8 cellular contexts compared by ENCODE assay signal in genomic region chr3:195658381-195659135, GRCh38.
A peak's percentile ranks its signal among the peaks of the same experiment; 100 is the strongest.
DNase-seq lines count a peak whose midpoint lies in the region; ATAC-seq and TF ChIP-seq lines count a peak whose summit lies in the region.
"Not testable (repeated sequence)": the region's sequence is repeated elsewhere in the genome, so short reads cannot be mapped to it uniquely, and the experiment has no call there.

No MANE protein-coding gene starts in this region.

- peak; percentile 48 for ATAC-seq in GM21515 (IDR thresholded peaks at IDR 0.05; ENCODE audit: unreplicated experiment)
- peak; percentile 27 for ATAC-seq in HG03045 (IDR thresholded peaks at IDR 0.05; ENCODE audit: unreplicated experiment)
- peak; percentile 62 for ATAC-seq in PC-3
- ATAC-seq in activated naive CD4-positive, alpha-beta T cell treated with anti-CD3 and anti-CD28 coated beads, Interleukin-2, amount 50 U/mL, for 72 hours: peak; percentile 32 to 59
- peak; percentile 88 for ATAC-seq in Right ventricle myocardium inferior
- ATAC-seq in natural killer cell treated with Interleukin-12 subunit alpha and Interleukin-12 subunit beta and Interleukin-15 and Interleukin-18, amount 100 ng/mL, for 72 hours: peak; percentile 77 to 79
- ATAC-seq in thoracic aorta (ENCODE audit: insufficient number of reproducible peaks, low FRiP score, low read depth): not testable (repeated sequence)

- not testable (repeated sequence) for BruUV-seq in PC-3 (replicated peaks; lab: Mats Ljungman, UMichigan)

- not testable (repeated sequence) for DNase-seq in PC-3; activated naive CD4-positive, alpha-beta T cell treated with anti-CD3 and anti-CD28 coated beads, Interleukin-2, amount 50 U/mL, for 72 hours (ENCODE audit: low spot score in 2 of 2); Right ventricle myocardium inferior (ENCODE audit: missing footprints); natural killer cell treated with Interleukin-12 subunit alpha and Interleukin-12 subunit beta and Interleukin-15 and Interleukin-18, amount 100 ng/mL, for 72 hours (ENCODE audit: low spot score); thoracic aorta (ENCODE audit: low spot score)

- H3F3A ChIP-seq in PC-3 (ENCODE audit: low read length, unreplicated experiment): not testable (repeated sequence)

- H3K4me3 Mint-ChIP-seq in natural killer cell treated with Interleukin-12 subunit alpha and Interleukin-12 subunit beta and Interleukin-15 and Interleukin-18, amount 100 ng/mL, for 72 hours: peak overlapping the region; percentile 69

- H3K9ac ChIP-seq in ES-I3 (ENCODE audit: low read depth, low read length): peak overlapping the region; percentile 54; the same call in 1 of the 2 replicates
- not testable (repeated sequence) for H3K9ac ChIP-seq in PC-3 (ENCODE audit: low read length)

- intact Hi-C loops in PC-3 (cut with micrococcal nuclease); Right ventricle myocardium inferior (cut with DNase I): not testable (repeated sequence)

- not testable (repeated sequence) for H3K27me3 ChIP-seq in PC-3 (ENCODE audit: low read length); thoracic aorta (replicated peaks; ENCODE audit: insufficient read depth)

- H3K27me3 Mint-ChIP-seq in natural killer cell treated with Interleukin-12 subunit alpha and Interleukin-12 subunit beta and Interleukin-15 and Interleukin-18, amount 100 ng/mL, for 72 hours: not testable (repeated sequence)

- H2AFZ ChIP-seq in PC-3 (ENCODE audit: low read length): not testable (repeated sequence)

- H3K9me3 Mint-ChIP-seq in activated naive CD4-positive, alpha-beta T cell treated with anti-CD3 and anti-CD28 coated beads, Interleukin-2, amount 50 U/mL, for 72 hours; natural killer cell treated with Interleukin-12 subunit alpha and Interleukin-12 subunit beta and Interleukin-15 and Interleukin-18, amount 100 ng/mL, for 72 hours: not testable (repeated sequence)

- not testable (repeated sequence) for TF ChIP-seq CTCF in PC-3 (conservative IDR thresholded peaks at IDR 0.05; ENCODE audit: low read depth, low read length); thoracic aorta (IDR thresholded peaks at IDR 0.05)

- not testable (repeated sequence) for H3K36me3 ChIP-seq in ES-I3 (ENCODE audit: insufficient read depth, low read length); PC-3 (ENCODE audit: low read depth, low read length); thoracic aorta

- not testable (repeated sequence) for H3K79me2 ChIP-seq in PC-3 (ENCODE audit: low read length)

- not testable (repeated sequence) for H3K27ac ChIP-seq in PC-3 (ENCODE audit: low read length); thoracic aorta

- H3K9me2 ChIP-seq in PC-3 (replicated peaks; ENCODE audit: low read length): not testable (repeated sequence)

- CTCF ChIA-PET in PC-3 (lab: Charles Lee): not testable (repeated sequence)

- POLR2A ChIA-PET in PC-3 (lab: Charles Lee; ENCODE audit: unreplicated experiment): not testable (repeated sequence)

- not testable (repeated sequence) for H3K36me3 Mint-ChIP-seq in activated naive CD4-positive, alpha-beta T cell treated with anti-CD3 and anti-CD28 coated beads, Interleukin-2, amount 50 U/mL, for 72 hours; natural killer cell treated with Interleukin-12 subunit alpha and Interleukin-12 subunit beta and Interleukin-15 and Interleukin-18, amount 100 ng/mL, for 72 hours

- H3K4me3 ChIP-seq in PC-3 (ENCODE audit: low read length): peak overlapping the region; percentile 43; the same call in 1 of the 2 replicates
- H3K4me3 ChIP-seq in thoracic aorta: peak overlapping the region; percentile 77

- H4K20me1 ChIP-seq in PC-3 (ENCODE audit: low read length): not testable (repeated sequence)

- H3K27ac Mint-ChIP-seq in activated naive CD4-positive, alpha-beta T cell treated with anti-CD3 and anti-CD28 coated beads, Interleukin-2, amount 50 U/mL, for 72 hours; natural killer cell treated with Interleukin-12 subunit alpha and Interleukin-12 subunit beta and Interleukin-15 and Interleukin-18, amount 100 ng/mL, for 72 hours: not testable (repeated sequence)

- not testable (repeated sequence) for H3K4me1 ChIP-seq in ES-I3 (ENCODE audit: insufficient read depth, low read length); PC-3 (ENCODE audit: insufficient read depth, low read length); thoracic aorta (ENCODE audit: control insufficient read depth in 1 of 2, low read depth in 2 of 2)

- not testable (repeated sequence) for H3K4me2 ChIP-seq in PC-3 (ENCODE audit: low read length)

- not testable (repeated sequence) for H3K9me3 ChIP-seq in ES-I3 (ENCODE audit: control insufficient read depth, insufficient read depth, low read length); PC-3 (ENCODE audit: low read length); thoracic aorta

- H3K4me1 Mint-ChIP-seq in natural killer cell treated with Interleukin-12 subunit alpha and Interleukin-12 subunit beta and Interleukin-15 and Interleukin-18, amount 100 ng/mL, for 72 hours (ENCODE audit: low read depth in 2 of 2): not testable (repeated sequence)
